Comparison of ENCODE assay signal across 8 cellular contexts in the genomic region with DNA sequence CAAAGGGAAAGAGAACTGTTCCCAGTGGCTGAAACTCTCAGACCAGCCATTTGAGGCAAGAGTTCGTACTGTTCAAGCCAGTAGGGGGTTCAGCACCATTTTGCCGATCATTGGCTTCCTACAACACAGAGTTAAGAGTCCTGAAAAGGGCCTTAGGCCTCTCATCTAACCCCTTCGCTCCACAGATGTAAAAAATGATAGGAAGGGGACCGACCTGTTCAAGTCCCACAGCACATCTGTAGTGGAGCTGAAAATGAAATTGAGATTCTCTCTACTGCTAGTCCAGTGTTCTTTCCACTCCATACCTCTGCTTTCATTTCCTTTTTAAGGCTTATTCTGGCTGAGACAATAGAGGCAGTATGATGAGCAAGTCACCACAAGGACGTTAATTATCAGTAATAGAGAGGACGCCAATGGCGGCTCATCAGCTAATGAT. TPM values are rescaled to one million over a fixed set of nuclear protein-coding genes. Genes with fewer than 3 reads are reported as not detected.
DNase-seq lines count a peak whose midpoint lies in the region; ATAC-seq and TF ChIP-seq lines count a peak whose summit lies in the region.

No MANE protein-coding gene starts in this region.

- peak; percentile 47 for ATAC-seq in HG02588 (IDR thresholded peaks at IDR 0.05; ENCODE audit: unreplicated experiment)
- ATAC-seq in activated naive CD8-positive, alpha-beta T cell treated with anti-CD3 and anti-CD28 coated beads, Interleukin-2, amount 50 U/mL, for 24 hours: no peak

- CTCF ChIA-PET in GM10248 (lab: Yijun Ruan, JAX): interaction anchor here (1.3 to 6.9 kb wide), 4 partner anchors 10 to 892 kb away, joined by 3 to 56 read pairs (median 9); no protein-coding TSS in a partner anchor

- POLR2A ChIA-PET in GM10248 (lab: Yijun Ruan, JAX): no interaction called here

- peak overlapping the region; percentile 43 to 91 (median 80) for H3K4me3 Mint-ChIP-seq in brain
- no peak overlapping the region for H3K4me3 Mint-ChIP-seq in activated naive CD8-positive, alpha-beta T cell treated with anti-CD3 and anti-CD28 coated beads, Interleukin-2, amount 50 U/mL, for 24 hours

- peaks cover 74% of the 10 kb centered on the region for H3K4me1 Mint-ChIP-seq in brain
- no peaks in the 10 kb centered on the region for H3K4me1 Mint-ChIP-seq in activated naive CD8-positive, alpha-beta T cell treated with anti-CD3 and anti-CD28 coated beads, Interleukin-2, amount 50 U/mL, for 24 hours

- H3K36me3 Mint-ChIP-seq in brain: no peaks in the 10 kb centered on the region
- no peaks in the 10 kb centered on the region for H3K36me3 Mint-ChIP-seq in activated naive CD8-positive, alpha-beta T cell treated with anti-CD3 and anti-CD28 coated beads, Interleukin-2, amount 50 U/mL, for 24 hours (ENCODE audit: low read depth)

- peak overlapping the region in 4 of 5 experiments; percentile 14 to 95 (median 94) for H3K27ac Mint-ChIP-seq in brain
- H3K27ac Mint-ChIP-seq in activated naive CD8-positive, alpha-beta T cell treated with anti-CD3 and anti-CD28 coated beads, Interleukin-2, amount 50 U/mL, for 24 hours: no peak overlapping the region

- DNase-seq in GM10248 (ENCODE audit: extremely low spot score) (peak; percentile 23), myocyte (ENCODE audit: low read depth) (peak; percentile 66), SW480 (ENCODE audit: low spot score) (no peak), DMS153 (lab: John Stamatoyannopoulos, UW) (no peak)
- DNase-seq in activated naive CD8-positive, alpha-beta T cell treated with anti-CD3 and anti-CD28 coated beads, Interleukin-2, amount 50 U/mL, for 24 hours: no peak
- no peak for DNase-seq in activated CD4-positive, alpha-beta T cell treated with anti-CD3 and anti-CD28 coated beads for 4 hours

- TF ChIP-seq CTCF in GM10248 (IDR thresholded peaks at IDR 0.05; ENCODE audit: control extremely low read depth, extremely low read depth, low read depth, missing control alignments): no peak
- no peak for TF ChIP-seq CTCF in brain (conservative IDR thresholded peaks at IDR 0.05)

- no peaks in the 10 kb centered on the region for H3K9me3 Mint-ChIP-seq in brain
- H3K9me3 Mint-ChIP-seq in activated naive CD8-positive, alpha-beta T cell treated with anti-CD3 and anti-CD28 coated beads, Interleukin-2, amount 50 U/mL, for 24 hours: no peaks in the 10 kb centered on the region

- H3K27me3 Mint-ChIP-seq in brain: no peaks in the 10 kb centered on the region
- peaks cover 3% of the 10 kb centered on the region for H3K27me3 Mint-ChIP-seq in activated naive CD8-positive, alpha-beta T cell treated with anti-CD3 and anti-CD28 coated beads, Interleukin-2, amount 50 U/mL, for 24 hours

RNA-seq across cellular contexts. Expression of a gene that starts 1.1 kb away (rescaled TPM):
- 2.7 TPM for polyA plus RNA-seq in brain (ENCODE audit: insufficient read depth, low read depth, low replicate concordance)
- 51.4 and 65.3 TPM in 2 replicates for total RNA-seq in myocyte
- 43.2 TPM for polyA plus RNA-seq in myocyte (2012)

Comparison
In these comparisons a context has a peak if more than half of its experiments do, and no peak if none do; other contexts are left out.
1. DNase-seq: peak in GM10248 (single experiment) and myocyte (single experiment); none in activated naive CD8-positive, alpha-beta T cell treated with anti-CD3 and anti-CD28 coated beads, Interleukin-2, amount 50 U/mL, for 24 hours (single experiment), activated CD4-positive, alpha-beta T cell treated with anti-CD3 and anti-CD28 coated beads for 4 hours (0 of 2), SW480 (single experiment) and DMS153 (single experiment).